In genomic region chr5:172806897-172807672, GRCh38 we compare ENCODE assay signal across 8 cellular contexts. TPM values are rescaled to one million over a fixed set of nuclear protein-coding genes. Genes with fewer than 3 reads are reported as not detected.
DNase-seq lines count a peak whose midpoint lies in the region; ATAC-seq, FAIRE-seq and TF ChIP-seq lines count a peak whose summit lies in the region.

No MANE protein-coding gene starts in this region.

- intact Hi-C loops in Right ventricle myocardium superior (cut with DNase I) (no loop called here), psoas muscle (cut with DNase I) (no loop called here)

- H3K9me3 ChIP-seq in psoas muscle, result no peaks in the 10 kb centered on the region

- no peaks in the 10 kb centered on the region for H3K36me3 ChIP-seq in psoas muscle (ENCODE audit: insufficient read depth in 1 of 2, low read depth in 1 of 2)

- peak; percentile 20 for FAIRE-seq in urothelium cell line (lab: Jason Lieb, UNC)

- no peaks in the 10 kb centered on the region for H3K27me3 ChIP-seq in psoas muscle (ENCODE audit: insufficient read depth in 3 of 3, low read length in 2 of 3)

- H3K4me3 ChIP-seq in psoas muscle, result peak overlapping the region; percentile 48

- ATAC-seq in GM19023 (IDR thresholded peaks at IDR 0.05; ENCODE audit: unreplicated experiment), result peak; percentile 95
- peak; percentile 96 for ATAC-seq in HG03095 (IDR thresholded peaks at IDR 0.05; ENCODE audit: unreplicated experiment)
- peak; percentile 96 for ATAC-seq in Right ventricle myocardium superior (ENCODE audit: poor library complexity)
- ATAC-seq in psoas muscle, result peak; percentile 68 to 92 (median 83)

- peak overlapping the region; percentile 72 for H3K27ac ChIP-seq in psoas muscle

- peak; percentile 85 for DNase-seq in activated naive CD4-positive, alpha-beta T cell treated with anti-CD3 and anti-CD28 coated beads, Interleukin-2, amount 50 U/mL, for 16 hours
- peak; percentile 92 for DNase-seq in Right ventricle myocardium superior
- peak; percentile 86 to 93 for DNase-seq in psoas muscle
- DNase-seq in urothelium cell line (ENCODE audit: low spot score), result peak; percentile 84
- DNase-seq in putamen (ENCODE audit: low spot score), result no peak

- TF ChIP-seq CTCF in psoas muscle (IDR thresholded peaks at IDR 0.05), result no peak

- no peaks in the 10 kb centered on the region for H3K4me1 ChIP-seq in psoas muscle

- TF ChIP-seq POLR2A in Raji (IDR thresholded peaks at IDR 0.05; ENCODE audit: insufficient read depth, low read depth, low read length), result peak; percentile 54

- WGBS in psoas muscle, 3 donors, result 65 to 67% (median 67%) methylated on average over 23 to 24 of the region's 24 CpGs

RNA-seq across cellular contexts. Expression of gene ERGIC1, which starts 27.0 kb away (rescaled TPM):
- total RNA-seq in Right ventricle myocardium superior (75.5 TPM), psoas muscle (10 to 100 TPM; 49.9 to 86.5 (median 53.7) TPM)
- polyA plus RNA-seq in psoas muscle, result 100 to 1,000 TPM in 1 of 3 donors, 10 to 100 TPM in 2; 50.5 to 116 (median 60.1) TPM

RNA-seq across cellular contexts. Expression of gene DUSP1, which starts 36.1 kb away (rescaled TPM):
- 122 TPM for total RNA-seq in Right ventricle myocardium superior
- total RNA-seq in psoas muscle, result 100 to 1,000 TPM in 3 of 4 donors, 10 to 100 TPM in 1; 89.0 to 287 (median 164) TPM
- 100 to 1,000 TPM in 2 of 3 donors, 10 to 100 TPM in 1; 81.8 to 258 (median 141) TPM for polyA plus RNA-seq in psoas muscle
